15 cellular contexts compared by ENCODE assay signal in genomic region chr4:136342666-136343065, GRCh38.
DNase-seq lines count a peak whose midpoint lies in the region; TF ChIP-seq lines count a peak whose summit lies in the region.
"Had no signal": no experiment of that assay in that cellular context is flagged by ENCODE, and none has a peak within 500 bp of the region (broad histone marks: within the 10 kb centered on the region; RNA-seq: fewer than 3 reads in every experiment).

No MANE protein-coding gene starts in this region.

- H3K79me2 ChIP-seq in fibroblast of lung (ENCODE audit: control insufficient read depth, insufficient read depth, low read length) = no peaks in the 10 kb centered on the region
- no peaks in the 10 kb centered on the region for H3K79me2 ChIP-seq in osteoblast (ENCODE audit: insufficient read depth, low read length)

- no peak overlapping the region for H3K4me2 ChIP-seq in fibroblast of lung (ENCODE audit: extremely low read depth, insufficient read depth, low read length)
- no peak overlapping the region for H3K4me2 ChIP-seq in osteoblast (ENCODE audit: insufficient read depth, low read length)

- in situ Hi-C loops in astrocyte of the spinal cord (cut with HindIII; ENCODE audit: low sequenced_read_pairs) (no loop called here), G401 (cut with HindIII; ENCODE audit: low sequenced_read_pairs) (no loop called here)

- H2AFZ ChIP-seq in fibroblast of lung (ENCODE audit: low read length) = no peak overlapping the region
- H2AFZ ChIP-seq in osteoblast (ENCODE audit: low read length) = no peak overlapping the region

- H3K4me3 ChIP-seq in astrocyte of the spinal cord (ENCODE audit: low read depth, low read length) (no peak overlapping the region), fibroblast of lung (replicated peaks in 1 of 4; ENCODE audit: control extremely low read depth in 1 of 4, insufficient read depth in 1 of 4, low read depth in 3 of 4, low read length in 4 of 4) (no peak overlapping the region), osteoblast (ENCODE audit: insufficient read depth, low read length) (no peak overlapping the region), BE2C (ENCODE audit: low read depth, low read length) (no peak overlapping the region)

- no peaks in the 10 kb centered on the region for H3K9me3 ChIP-seq in fibroblast of lung (ENCODE audit: control insufficient read depth, insufficient read depth, low read depth, low read length)
- no peaks in the 10 kb centered on the region for H3K9me3 ChIP-seq in osteoblast (ENCODE audit: low read depth, low read length)
- no peaks in the 10 kb centered on the region for H3K9me3 ChIP-seq in BE2C

- H3K4me1 Mint-ChIP-seq in nephron progenitor cell = no peaks in the 10 kb centered on the region
- H3K4me1 Mint-ChIP-seq: H9 had no signal

- H3K27ac Mint-ChIP-seq in nephron progenitor cell = peak overlapping the region; percentile 30
- H3K27ac Mint-ChIP-seq: CD4-positive, alpha-beta T cell; H9 had no signal

- no peaks in the 10 kb centered on the region for H3K4me1 ChIP-seq in fibroblast of lung (ENCODE audit: control insufficient read depth, extremely low read depth, insufficient read depth, low read length)
- H3K4me1 ChIP-seq in osteoblast (ENCODE audit: insufficient read depth, low read length) = no peaks in the 10 kb centered on the region
- H3K4me1 ChIP-seq in BE2C = no peaks in the 10 kb centered on the region

- no peaks in the 10 kb centered on the region for H3K27me3 Mint-ChIP-seq in nephron progenitor cell (ENCODE audit: low read depth, poor library complexity)
- H3K27me3 Mint-ChIP-seq: CD4-positive, alpha-beta T cell had no signal

- no peak overlapping the region for H3K9ac ChIP-seq in fibroblast of lung (ENCODE audit: insufficient read depth, low read length)

- peak; percentile 21 for DNase-seq in LHCN-M2 (ENCODE audit: low read depth)
- peak; percentile 15 for DNase-seq in astrocyte of the spinal cord (ENCODE audit: low read depth, low spot score)
- DNase-seq in fibroblast of lung (ENCODE audit: low read depth in 2 of 2) = peak; percentile 12 to 19
- DNase-seq in nephron progenitor cell = no peak
- DNase-seq in osteoblast (ENCODE audit: insufficient read length, low spot score, missing footprints) = no peak
- no peak for DNase-seq in G401 (ENCODE audit: low spot score)
- DNase-seq in BE2C = no peak
- DNase-seq in NCI-H345 treated with DMSO at 0.1 percent for 48 hours (lab: John Stamatoyannopoulos, UW; ENCODE audit: unreplicated experiment) = no peak
- DNase-seq: ACHN; C1 segment of cervical spinal cord; Calu3; CD4-positive, alpha-beta T cell; DMS 273 treated with DMSO at 0.1 percent for 48 hours; GOT3; H9 had no signal

- TF ChIP-seq CTCF in astrocyte of the spinal cord (IDR thresholded peaks at IDR 0.05; ENCODE audit: low read depth, low read length) (no peak), fibroblast of lung (conservative IDR thresholded peaks at IDR 0.05 in 1 of 2, IDR thresholded peaks at IDR 0.05 in 1 of 2; ENCODE audit: low read depth in 1 of 2, low read length in 2 of 2) (no peak), nephron progenitor cell (IDR thresholded peaks at IDR 0.05) (no peak), osteoblast (IDR thresholded peaks at IDR 0.05; ENCODE audit: extremely low read depth, low read depth, low read length) (no peak), BE2C (IDR thresholded peaks at IDR 0.05; ENCODE audit: low read depth, low read length) (no peak)

- H3K9me3 Mint-ChIP-seq in nephron progenitor cell = peaks cover 5% of the 10 kb centered on the region
- H3K9me3 Mint-ChIP-seq: H9 had no signal

- no peak overlapping the region for H3K4me3 Mint-ChIP-seq in nephron progenitor cell
- H3K4me3 Mint-ChIP-seq: CD4-positive, alpha-beta T cell; H9 had no signal

- H3K36me3 Mint-ChIP-seq in nephron progenitor cell (ENCODE audit: low read depth) = no peaks in the 10 kb centered on the region

- no peaks in the 10 kb centered on the region for H4K20me1 ChIP-seq in fibroblast of lung (ENCODE audit: control insufficient read depth, extremely low read depth, insufficient read depth, low read length)
- H4K20me1 ChIP-seq in osteoblast (ENCODE audit: insufficient read depth, low read length) = no peaks in the 10 kb centered on the region

- no peaks in the 10 kb centered on the region for H3K36me3 ChIP-seq in fibroblast of lung (ENCODE audit: control insufficient read depth, insufficient read depth, low read length)
- H3K36me3 ChIP-seq in osteoblast (ENCODE audit: insufficient read depth, low read length) = no peaks in the 10 kb centered on the region
- H3K36me3 ChIP-seq in BE2C = no peaks in the 10 kb centered on the region

- H3K27me3 ChIP-seq in fibroblast of lung (ENCODE audit: control insufficient read depth, insufficient read depth, low read length) (no peaks in the 10 kb centered on the region), osteoblast (ENCODE audit: insufficient read depth, low read length) (no peaks in the 10 kb centered on the region), BE2C (no peaks in the 10 kb centered on the region)

- H3K27ac ChIP-seq in fibroblast of lung (ENCODE audit: insufficient read depth, low read length) (no peak overlapping the region), osteoblast (ENCODE audit: low read depth, low read length) (no peak overlapping the region)

Comparison
In these comparisons a context has a peak if more than half of its experiments do, and no peak if none do; other contexts are left out.
1. DNase-seq: peak in LHCN-M2 (single experiment), astrocyte of the spinal cord (single experiment) and fibroblast of lung (2 of 2); none in nephron progenitor cell (single experiment), osteoblast (single experiment), G401 (single experiment), BE2C (single experiment) and NCI-H345 treated with DMSO at 0.1 percent for 48 hours (single experiment).